ENCODE assay signal across 8 cellular contexts in genomic region chr18:53649621-53650020, GRCh38.
"Had no signal": no experiment of that assay in that cellular context is flagged by ENCODE, and none has a peak within 500 bp of the region (broad histone marks: within the 10 kb centered on the region; RNA-seq: fewer than 3 reads in every experiment).

No MANE protein-coding gene starts in this region.

- H3K9ac ChIP-seq: GM23248 had no signal

- H3K36me3 Mint-ChIP-seq: IgD-negative memory B cell had no signal

- H3K4me3 Mint-ChIP-seq: H9, IgD-negative memory B cell had no signal

- FAIRE-seq: H1, H54, HepG2 had no signal

- H3K4me3 ChIP-seq: GM23248 had no signal

- ATAC-seq: HepG2 had no signal

- H3K9me3 Mint-ChIP-seq: H9 had no signal

- H3K4me1 Mint-ChIP-seq: IgD-negative memory B cell had no signal

- H3K27ac Mint-ChIP-seq: H9, IgD-negative memory B cell had no signal

- H2AFZ ChIP-seq: GM23248 had no signal

- H3K27me3 Mint-ChIP-seq: IgD-negative memory B cell had no signal

- DNase-seq: GM23248, H9, HCEC 1CT had no signal

- H3K27ac ChIP-seq: GM23248, HL-60 had no signal
